In the genomic region with DNA sequence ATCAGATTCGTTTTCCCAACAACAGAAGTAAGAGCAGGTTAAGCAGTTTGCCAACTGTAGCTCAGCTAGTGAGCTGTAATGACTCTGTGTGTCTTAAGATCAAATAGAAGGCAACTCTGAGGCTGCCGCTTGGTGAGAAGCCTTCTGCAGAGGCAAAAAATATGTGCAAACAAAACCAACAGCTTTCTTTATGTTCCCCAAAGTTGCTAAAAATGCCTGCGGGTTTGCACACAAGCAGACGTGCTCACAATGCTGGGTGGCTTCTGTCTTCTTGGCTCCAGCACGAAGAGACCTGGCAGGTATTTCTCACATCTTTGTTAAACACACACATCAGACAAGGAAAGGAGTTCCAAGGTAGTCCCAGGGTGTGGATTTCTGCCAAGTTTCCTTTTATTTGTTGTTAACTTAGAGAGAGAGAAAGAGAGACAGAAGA, we compare ENCODE assay signal across 13 cellular contexts.
DNase-seq lines count a peak whose midpoint lies in the region; ATAC-seq, FAIRE-seq and TF ChIP-seq lines count a peak whose summit lies in the region.
"Had no signal": no experiment of that assay in that cellular context is flagged by ENCODE, and none has a peak within 500 bp of the region (broad histone marks: within the 10 kb centered on the region; RNA-seq: fewer than 3 reads in every experiment).

No MANE protein-coding gene starts in this region.

- no peak overlapping the region for H3K4me3 Mint-ChIP-seq in Caco-2 (ENCODE audit: unreplicated experiment)

- CTCF ChIA-PET in Caco-2 (lab: Charles Lee), result no interaction called here

- FAIRE-seq in RCC 7860 (lab: Jason Lieb, UNC), result no peak
- FAIRE-seq: A204.1 had no signal

- no peaks in the 10 kb centered on the region for H3K9me3 Mint-ChIP-seq in Caco-2 (ENCODE audit: unreplicated experiment)

- H3K27me3 Mint-ChIP-seq in Caco-2 (ENCODE audit: insufficient read depth, unreplicated experiment), result no peaks in the 10 kb centered on the region

- TF ChIP-seq CTCF in RWPE2 (IDR thresholded peaks at IDR 0.05; ENCODE audit: poor library complexity, severe bottlenecking) (no peak), Caco-2 (IDR thresholded peaks at IDR 0.05; ENCODE audit: insufficient read depth in 1 of 2, low read depth in 1 of 2, low read length in 1 of 2, severe bottlenecking in 1 of 2, unreplicated experiment in 1 of 2) (no peak)

- no peaks in the 10 kb centered on the region for H3K9me3 ChIP-seq in RWPE2 (ENCODE audit: severe bottlenecking)
- no peaks in the 10 kb centered on the region for H3K9me3 ChIP-seq in Caco-2
- H3K9me3 ChIP-seq: suprapubic skin had no signal

- DNase-seq in NCI-H2196 (lab: John Stamatoyannopoulos, UW; ENCODE audit: unreplicated experiment), result peak; percentile 42
- DNase-seq in NCI-H2196 treated with DMSO at 0.1 percent for 48 hours (lab: John Stamatoyannopoulos, UW; ENCODE audit: unreplicated experiment), result no peak
- no peak for DNase-seq in RWPE2 (ENCODE audit: low spot score)
- DNase-seq in epithelial cell of prostate (ENCODE audit: low read depth, low spot score), result no peak
- DNase-seq in RCC 7860 (ENCODE audit: low spot score), result no peak
- no peak for DNase-seq in left lobe of liver (ENCODE audit: low spot score)
- no peak for DNase-seq in Caco-2
- DNase-seq: DMS153, MM.1S, NCI-H2171 treated with DMSO at 0.1 percent for 48 hours had no signal

- H3K4me1 Mint-ChIP-seq in Caco-2 (ENCODE audit: low read depth, unreplicated experiment), result no peaks in the 10 kb centered on the region

- POLR2A ChIA-PET in Caco-2 (lab: Charles Lee), result no interaction called here

- no peaks in the 10 kb centered on the region for H3K27me3 ChIP-seq in RWPE2 (ENCODE audit: insufficient read depth, poor library complexity, severe bottlenecking)
- H3K27me3 ChIP-seq in Caco-2 (replicated peaks; ENCODE audit: control insufficient read depth, insufficient read depth, low read length), result no peaks in the 10 kb centered on the region
- H3K27me3 ChIP-seq: suprapubic skin had no signal

- H3K27ac Mint-ChIP-seq in Caco-2 (ENCODE audit: unreplicated experiment), result no peak overlapping the region

- H3K27ac ChIP-seq in RWPE2 (ENCODE audit: poor library complexity, severe bottlenecking) (peak overlapping the region; percentile 14), epithelial cell of prostate (peak overlapping the region; percentile 34), skin epidermis (peak overlapping the region in 12 of 21 experiments; percentile 21 to 75 (median 48))
- H3K27ac ChIP-seq: suprapubic skin had no signal

- BruUV-seq in Caco-2 (replicated peaks; lab: Mats Ljungman, UMichigan), result no TSS peak

- intact Hi-C loops in Caco-2 (cut with micrococcal nuclease; ENCODE audit: unreplicated experiment), result no loop called here

- no peaks in the 10 kb centered on the region for H3K36me3 Mint-ChIP-seq in Caco-2 (ENCODE audit: insufficient read depth, unreplicated experiment)

- ATAC-seq in RWPE2 (ENCODE audit: low read depth) (no peak), left lobe of liver (no peak)

- H3K4me3 ChIP-seq in RWPE2 (ENCODE audit: severe bottlenecking), result no peak overlapping the region
- H3K4me3 ChIP-seq in skin epidermis, result no peak overlapping the region
- no peak overlapping the region for H3K4me3 ChIP-seq in Caco-2 (ENCODE audit: low read depth, low read length)
- H3K4me3 ChIP-seq: suprapubic skin had no signal

- H3K4me1 ChIP-seq in RWPE2 (ENCODE audit: insufficient read depth, poor library complexity, severe bottlenecking) (peaks cover 3% of the 10 kb centered on the region), Caco-2 (no peaks in the 10 kb centered on the region)

- H3K36me3 ChIP-seq in RWPE2 (ENCODE audit: low read depth) (no peaks in the 10 kb centered on the region), Caco-2 (ENCODE audit: control insufficient read depth, insufficient read depth, low read length) (no peaks in the 10 kb centered on the region)
- H3K36me3 ChIP-seq: suprapubic skin had no signal
